In the genomic region with DNA sequence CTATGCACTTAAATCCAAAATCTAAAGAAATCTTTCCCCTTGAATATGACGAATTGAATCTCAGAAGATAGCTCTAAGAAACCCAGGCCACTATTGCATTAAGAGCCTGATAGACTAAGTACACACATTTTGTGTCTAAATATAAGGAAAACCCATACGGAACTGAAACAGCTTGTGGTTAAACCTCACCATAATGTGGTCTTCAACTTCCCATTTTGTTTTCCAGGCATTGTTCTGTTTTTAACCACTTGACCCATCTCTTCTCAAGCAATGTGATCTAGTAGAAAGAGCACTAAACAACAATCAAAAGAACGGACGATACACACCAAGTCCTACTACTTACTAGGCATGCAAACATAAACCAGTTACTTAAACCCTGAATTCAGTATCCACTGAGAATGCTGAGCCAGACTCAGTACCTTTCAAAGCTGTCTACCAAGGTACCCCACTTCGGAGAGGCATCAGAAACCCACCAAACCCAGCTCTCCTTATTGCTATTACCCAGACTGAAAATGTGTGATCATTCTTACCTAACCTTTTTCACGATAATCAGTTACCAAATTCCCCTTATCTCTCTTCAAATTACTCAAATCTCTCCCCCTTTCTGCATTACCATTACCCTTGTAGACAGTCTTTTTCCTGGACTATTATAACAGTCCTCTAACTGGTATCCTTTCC, we compare ENCODE assay signal across 8 cellular contexts. TPM values are rescaled to one million over a fixed set of nuclear protein-coding genes. Genes with fewer than 3 reads are reported as not detected.
A peak's percentile ranks its signal among the peaks of the same experiment; 100 is the strongest.
DNase-seq lines count a peak whose midpoint lies in the region; ATAC-seq and TF ChIP-seq lines count a peak whose summit lies in the region.

No MANE protein-coding gene starts in this region.

- H3K4me1 Mint-ChIP-seq in activated T-cell treated with anti-CD3 and anti-CD28 coated beads, Interleukin-2, amount 50 U/mL, for 72 hours (ENCODE audit: low read depth) = peaks cover 75% of the 10 kb centered on the region
- peaks cover 11% of the 10 kb centered on the region for H3K4me1 Mint-ChIP-seq in CD4-positive, alpha-beta T cell (ENCODE audit: low read depth)

- CTCF ChIA-PET in CD4-positive, alpha-beta T cell (lab: Charles Lee) = interaction anchor here (0.8 kb wide), 1 partner anchor 53 kb away, joined by 3 read pairs; no protein-coding TSS in a partner anchor

- POLR2A ChIA-PET in CD4-positive, alpha-beta T cell (lab: Charles Lee) = interaction anchor here (0.8 kb wide), 1 partner anchor 14 kb away, joined by 3 read pairs; no protein-coding TSS in a partner anchor

- peak; percentile 77 for ATAC-seq in HG03135 (IDR thresholded peaks at IDR 0.05; ENCODE audit: unreplicated experiment)
- ATAC-seq in activated T-cell treated with anti-CD3 and anti-CD28 coated beads, Interleukin-2, amount 50 U/mL, for 72 hours (replicated peaks in 1 of 2) = peak; percentile 68 to 79
- ATAC-seq in CD4-positive, alpha-beta T cell (ENCODE audit: poor library complexity) = no peak

- H3K4me3 Mint-ChIP-seq in activated T-cell treated with anti-CD3 and anti-CD28 coated beads, Interleukin-2, amount 50 U/mL, for 72 hours = peak overlapping the region; percentile 35 to 42
- H3K4me3 Mint-ChIP-seq in CD4-positive, alpha-beta T cell = no peak overlapping the region

- peak overlapping the region; percentile 5 for H3K27ac Mint-ChIP-seq in activated T-cell treated with anti-CD3 and anti-CD28 coated beads, Interleukin-2, amount 50 U/mL, for 72 hours
- no peak overlapping the region for H3K27ac Mint-ChIP-seq in CD4-positive, alpha-beta T cell

- peak; percentile 12 for DNase-seq in stimulated activated CD4-positive, alpha-beta T cell treated with anti-CD3 and anti-CD28 coated beads, Interleukin-4, amount 100 ng/mL, for 24 hours
- no peak for DNase-seq in stimulated activated CD4-positive, alpha-beta T cell treated with anti-CD3 and anti-CD28 coated beads, Interleukin-4, amount 100 ng/mL, for 1 hour
- DNase-seq in activated T-cell treated with anti-CD3 and anti-CD28 coated beads, Interleukin-2, amount 50 U/mL, for 72 hours = peak in 1 of 2 donors; percentile 53
- DNase-seq in iPS-NIHi7 (ENCODE audit: extremely low spot score) (no peak), NCI-H446 (lab: John Stamatoyannopoulos, UW) (no peak), islet precursor cell (no peak)
- DNase-seq in CD4-positive, alpha-beta T cell = no peak

- H3K9me3 ChIP-seq in CD4-positive, alpha-beta T cell (ENCODE audit: control insufficient read depth, low read length) = no peaks in the 10 kb centered on the region

- no peaks in the 10 kb centered on the region for H3K27me3 ChIP-seq in CD4-positive, alpha-beta T cell (ENCODE audit: control insufficient read depth, insufficient read depth, low read length)

- no peaks in the 10 kb centered on the region for H3K9me3 Mint-ChIP-seq in activated T-cell treated with anti-CD3 and anti-CD28 coated beads, Interleukin-2, amount 50 U/mL, for 72 hours
- H3K9me3 Mint-ChIP-seq in CD4-positive, alpha-beta T cell = no peaks in the 10 kb centered on the region

- no peaks in the 10 kb centered on the region for H3K27me3 Mint-ChIP-seq in activated T-cell treated with anti-CD3 and anti-CD28 coated beads, Interleukin-2, amount 50 U/mL, for 72 hours (ENCODE audit: low read depth)
- H3K27me3 Mint-ChIP-seq in CD4-positive, alpha-beta T cell = no peaks in the 10 kb centered on the region

- intact Hi-C loops in CD4-positive, alpha-beta T cell (cut with DNase I, micrococcal nuclease) = no loop called here

- no peak for TF ChIP-seq CTCF in CD4-positive, alpha-beta T cell (IDR thresholded peaks at IDR 0.05)

- no peak overlapping the region for H3K27ac ChIP-seq in CD4-positive, alpha-beta T cell (ENCODE audit: low read depth, low read length)

- H3K36me3 Mint-ChIP-seq in activated T-cell treated with anti-CD3 and anti-CD28 coated beads, Interleukin-2, amount 50 U/mL, for 72 hours (ENCODE audit: insufficient read depth in 2 of 2) = peaks cover 5 to 24% of the 10 kb centered on the region in 2 donors
- no peaks in the 10 kb centered on the region for H3K36me3 Mint-ChIP-seq in CD4-positive, alpha-beta T cell (ENCODE audit: low read depth)

RNA-seq across cellular contexts. Expression of a gene that starts 12.8 kb away (rescaled TPM):
- 10 to 100 TPM; 30.3 to 34.8 TPM for total RNA-seq in activated T-cell treated with anti-CD3 and anti-CD28 coated beads, Interleukin-2, amount 50 U/mL, for 72 hours
- 1 to 10 TPM; 2.0 to 2.9 TPM for total RNA-seq in CD4-positive, alpha-beta T cell

Comparison
In these comparisons a context has a peak if more than half of its experiments do, and no peak if none do; other contexts are left out.
1. RNA of a gene that starts 12.8 kb away (total RNA-seq): 30.3 to 34.8 TPM in activated T-cell treated with anti-CD3 and anti-CD28 coated beads, Interleukin-2, amount 50 U/mL, for 72 hours; 2.0 to 2.9 TPM in CD4-positive, alpha-beta T cell; every median in the first group is over 4 times any median in the second.